In the genomic region with DNA sequence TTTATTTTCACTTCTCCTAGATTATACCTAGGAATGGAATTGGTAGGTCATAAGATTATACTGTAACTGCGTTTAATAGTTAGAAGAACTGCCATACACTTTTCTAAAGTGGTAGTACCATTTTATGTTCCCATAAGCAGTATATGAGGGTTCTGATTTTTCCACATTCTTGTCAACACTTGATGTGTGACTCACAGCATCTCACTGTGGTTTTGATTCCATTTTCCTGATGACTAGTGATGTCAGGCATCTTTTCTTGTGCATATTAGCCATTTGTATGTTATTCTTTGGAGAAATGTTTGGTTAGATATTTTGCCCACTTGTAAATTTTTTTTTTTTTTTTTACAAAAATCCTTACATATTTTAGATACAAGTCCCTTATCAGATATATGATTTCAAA, we compare ENCODE assay signal across 15 cellular contexts. TPM values are rescaled to one million over a fixed set of nuclear protein-coding genes. Genes with fewer than 3 reads are reported as not detected.
DNase-seq lines count a peak whose midpoint lies in the region; ATAC-seq and TF ChIP-seq lines count a peak whose summit lies in the region.
"Had no signal": no experiment of that assay in that cellular context is flagged by ENCODE, and none has a peak within 500 bp of the region (broad histone marks: within the 10 kb centered on the region; RNA-seq: fewer than 3 reads in every experiment).

No MANE protein-coding gene starts in this region.

- DNase-seq in activated naive CD8-positive, alpha-beta T cell treated with anti-CD3 and anti-CD28 coated beads for 36 hours, result no peak
- DNase-seq in RKO (ENCODE audit: low spot score) (peak; percentile 93), fibroblast of lung (ENCODE audit: low read depth in 2 of 2) (peak; percentile 74 to 92), DMS79 treated with DMSO at 0.1 percent for 48 hours (lab: John Stamatoyannopoulos, UW) (no peak)
- no peak for DNase-seq in activated CD4-positive, alpha-beta T cell treated with anti-CD3 and anti-CD28 coated beads, Interleukin-2, amount 10 ng/mL, durations not matched to agents 7 days and 5 days
- DNase-seq: activated CD8-positive, alpha-beta T cell treated with anti-CD3 and anti-CD28 coated beads, Interleukin-2, amount 10 ng/mL, durations not matched to agents 7 days and 5 days; amygdala; BE2C; kidney; naive thymus-derived CD4-positive, alpha-beta T cell; NCI-H1436; NK-92 treated with Interleukin-12 subunit alpha and Interleukin-12 subunit beta, amount 100 ng/mL, for 24 hours had no signal

- H3K4me3 ChIP-seq in fibroblast of lung (replicated peaks in 1 of 4; ENCODE audit: control extremely low read depth in 1 of 4, insufficient read depth in 1 of 4, low read depth in 3 of 4, low read length in 4 of 4), result no peak overlapping the region

- TF ChIP-seq CTCF in fibroblast of lung (conservative IDR thresholded peaks at IDR 0.05 in 1 of 2, IDR thresholded peaks at IDR 0.05 in 1 of 2; ENCODE audit: low read depth in 1 of 2, low read length in 2 of 2), result no peak

- H3K27ac ChIP-seq in fibroblast of lung (ENCODE audit: insufficient read depth, low read length), result no peak overlapping the region

- H3K9me3 ChIP-seq in fibroblast of lung (ENCODE audit: control insufficient read depth, insufficient read depth, low read depth, low read length), result no peaks in the 10 kb centered on the region
- H3K9me3 ChIP-seq: BE2C had no signal

- CTCF ChIA-PET in activated CD4-positive, alpha-beta T cell treated with anti-CD3 and anti-CD28 coated beads, Interleukin-2, amount 10 ng/mL, durations not matched to agents 7 days and 5 days (lab: Charles Lee), result no interaction called here

- peaks cover 14% of the 10 kb centered on the region for H3K79me2 ChIP-seq in fibroblast of lung (ENCODE audit: control insufficient read depth, insufficient read depth, low read length)

- peaks cover 26% of the 10 kb centered on the region for H3K36me3 Mint-ChIP-seq in activated naive CD8-positive, alpha-beta T cell
- H3K36me3 Mint-ChIP-seq in activated naive CD8-positive, alpha-beta T cell treated with anti-CD3 and anti-CD28 coated beads for 36 hours, result peaks cover 72% of the 10 kb centered on the region
- H3K36me3 Mint-ChIP-seq in activated CD4-positive, alpha-beta T cell treated with anti-CD3 and anti-CD28 coated beads, Interleukin-2, amount 10 ng/mL, durations not matched to agents 7 days and 5 days (ENCODE audit: low read depth), result peaks cover 54% of the 10 kb centered on the region

- POLR2A ChIA-PET in activated CD4-positive, alpha-beta T cell treated with anti-CD3 and anti-CD28 coated beads, Interleukin-2, amount 10 ng/mL, durations not matched to agents 7 days and 5 days (lab: Charles Lee), result no interaction called here

- no peak for ATAC-seq in GM21528 (IDR thresholded peaks at IDR 0.05; ENCODE audit: low FRiP score, unreplicated experiment)
- no peak for ATAC-seq in HG03442 (IDR thresholded peaks at IDR 0.05; ENCODE audit: unreplicated experiment)
- ATAC-seq: activated CD8-positive, alpha-beta T cell treated with anti-CD3 and anti-CD28 coated beads, Interleukin-2, amount 10 ng/mL, durations not matched to agents 7 days and 5 days; naive thymus-derived CD4-positive, alpha-beta T cell had no signal

- no peaks in the 10 kb centered on the region for H3K27me3 ChIP-seq in fibroblast of lung (ENCODE audit: control insufficient read depth, insufficient read depth, low read length)
- H3K27me3 ChIP-seq: BE2C had no signal

- H3K27ac Mint-ChIP-seq in activated naive CD8-positive, alpha-beta T cell, result no peak overlapping the region
- no peak overlapping the region for H3K27ac Mint-ChIP-seq in activated naive CD8-positive, alpha-beta T cell treated with anti-CD3 and anti-CD28 coated beads for 36 hours
- H3K27ac Mint-ChIP-seq in activated CD4-positive, alpha-beta T cell treated with anti-CD3 and anti-CD28 coated beads, Interleukin-2, amount 10 ng/mL, durations not matched to agents 7 days and 5 days, result no peak overlapping the region
- H3K27ac Mint-ChIP-seq: activated CD8-positive, alpha-beta T cell treated with anti-CD3 and anti-CD28 coated beads, Interleukin-2, amount 10 ng/mL, durations not matched to agents 7 days and 5 days had no signal

- no peaks in the 10 kb centered on the region for H4K20me1 ChIP-seq in fibroblast of lung (ENCODE audit: control insufficient read depth, extremely low read depth, insufficient read depth, low read length)

- no peaks in the 10 kb centered on the region for H3K27me3 Mint-ChIP-seq in activated naive CD8-positive, alpha-beta T cell
- no peaks in the 10 kb centered on the region for H3K27me3 Mint-ChIP-seq in activated naive CD8-positive, alpha-beta T cell treated with anti-CD3 and anti-CD28 coated beads for 36 hours
- H3K27me3 Mint-ChIP-seq in activated CD4-positive, alpha-beta T cell treated with anti-CD3 and anti-CD28 coated beads, Interleukin-2, amount 10 ng/mL, durations not matched to agents 7 days and 5 days, result no peaks in the 10 kb centered on the region
- H3K27me3 Mint-ChIP-seq: naive thymus-derived CD4-positive, alpha-beta T cell had no signal

- no peak overlapping the region for H2AFZ ChIP-seq in fibroblast of lung (ENCODE audit: low read length)

- no peak overlapping the region for H3K9ac ChIP-seq in fibroblast of lung (ENCODE audit: insufficient read depth, low read length)

- H3K4me1 Mint-ChIP-seq in activated naive CD8-positive, alpha-beta T cell (ENCODE audit: low read depth), result peaks cover 57% of the 10 kb centered on the region
- H3K4me1 Mint-ChIP-seq in activated naive CD8-positive, alpha-beta T cell treated with anti-CD3 and anti-CD28 coated beads for 36 hours, result peaks cover 47% of the 10 kb centered on the region
- peaks cover 45% of the 10 kb centered on the region for H3K4me1 Mint-ChIP-seq in activated CD4-positive, alpha-beta T cell treated with anti-CD3 and anti-CD28 coated beads, Interleukin-2, amount 10 ng/mL, durations not matched to agents 7 days and 5 days

- peaks cover 6% of the 10 kb centered on the region for H3K4me1 ChIP-seq in fibroblast of lung (ENCODE audit: control insufficient read depth, extremely low read depth, insufficient read depth, low read length)
- H3K4me1 ChIP-seq: BE2C had no signal

- H3K9me3 Mint-ChIP-seq in activated naive CD8-positive, alpha-beta T cell (ENCODE audit: low read depth), result no peaks in the 10 kb centered on the region
- peaks cover 2% of the 10 kb centered on the region for H3K9me3 Mint-ChIP-seq in activated naive CD8-positive, alpha-beta T cell treated with anti-CD3 and anti-CD28 coated beads for 36 hours
- H3K9me3 Mint-ChIP-seq in activated CD4-positive, alpha-beta T cell treated with anti-CD3 and anti-CD28 coated beads, Interleukin-2, amount 10 ng/mL, durations not matched to agents 7 days and 5 days, result no peaks in the 10 kb centered on the region

- H3K4me3 Mint-ChIP-seq in activated naive CD8-positive, alpha-beta T cell, result peak overlapping the region; percentile 93
- no peak overlapping the region for H3K4me3 Mint-ChIP-seq in activated naive CD8-positive, alpha-beta T cell treated with anti-CD3 and anti-CD28 coated beads for 36 hours
- no peak overlapping the region for H3K4me3 Mint-ChIP-seq in activated CD4-positive, alpha-beta T cell treated with anti-CD3 and anti-CD28 coated beads, Interleukin-2, amount 10 ng/mL, durations not matched to agents 7 days and 5 days

- H3K4me2 ChIP-seq in fibroblast of lung (ENCODE audit: extremely low read depth, insufficient read depth, low read length), result no peak overlapping the region

- H3K36me3 ChIP-seq in fibroblast of lung (ENCODE audit: control insufficient read depth, insufficient read depth, low read length), result peaks cover 1% of the 10 kb centered on the region
- H3K36me3 ChIP-seq: BE2C had no signal

RNA-seq across cellular contexts. Expression of gene DCAF17, which starts 2.3 kb away (rescaled TPM):
- total RNA-seq in activated naive CD8-positive, alpha-beta T cell treated with anti-CD3 and anti-CD28 coated beads for 36 hours, result 10 to 100 TPM; 18.8 to 18.9 TPM
- total RNA-seq in fibroblast of lung, result 21.6 and 30.6 TPM in 2 replicates
- polyA plus RNA-seq in fibroblast of lung, result 10.1 and 10.2 TPM in 2 replicates
- polyA plus RNA-seq in fibroblast of lung (2012), result 7.5 and 8.7 TPM in 2 replicates
- 6.3 and 8.9 TPM in 2 replicates for polyA minus RNA-seq in fibroblast of lung (ENCODE audit: low replicate concordance)
- total RNA-seq in activated CD4-positive, alpha-beta T cell treated with anti-CD3 and anti-CD28 coated beads, Interleukin-2, amount 10 ng/mL, durations not matched to agents 7 days and 5 days, result 10 to 100 TPM; 15.8 to 19.0 TPM

RNA-seq across cellular contexts. Expression of gene METTL8, which starts 2.5 kb away (rescaled TPM):
- 10 to 100 TPM; 49.4 to 52.7 TPM for total RNA-seq in activated naive CD8-positive, alpha-beta T cell treated with anti-CD3 and anti-CD28 coated beads for 36 hours
- 10.8 and 16.7 TPM in 2 replicates for total RNA-seq in fibroblast of lung
- 22.4 and 23.8 TPM in 2 replicates for polyA plus RNA-seq in fibroblast of lung
- 13.0 and 15.4 TPM in 2 replicates for polyA plus RNA-seq in fibroblast of lung (2012)
- 2.4 and 4.4 TPM in 2 replicates for polyA minus RNA-seq in fibroblast of lung (ENCODE audit: low replicate concordance)
- total RNA-seq in activated CD4-positive, alpha-beta T cell treated with anti-CD3 and anti-CD28 coated beads, Interleukin-2, amount 10 ng/mL, durations not matched to agents 7 days and 5 days, result 10 to 100 TPM; 20.0 to 21.8 TPM

Comparison
In these comparisons a context has a peak if more than half of its experiments do, and no peak if none do; other contexts are left out.
1. DNase-seq: peak in RKO (single experiment) and fibroblast of lung (2 of 2); none in activated naive CD8-positive, alpha-beta T cell treated with anti-CD3 and anti-CD28 coated beads for 36 hours (single experiment), DMS79 treated with DMSO at 0.1 percent for 48 hours (single experiment) and activated CD4-positive, alpha-beta T cell treated with anti-CD3 and anti-CD28 coated beads, Interleukin-2, amount 10 ng/mL, durations not matched to agents 7 days and 5 days (single experiment).